In genomic region chr2:25339121-25339738, GRCh38 we compare ENCODE assay signal across 9 cellular contexts. TPM values are rescaled to one million over a fixed set of nuclear protein-coding genes. Genes with fewer than 3 reads are reported as not detected.
A peak's percentile ranks its signal among the peaks of the same experiment; 100 is the strongest.
DNase-seq lines count a peak whose midpoint lies in the region; ATAC-seq, FAIRE-seq and TF ChIP-seq lines count a peak whose summit lies in the region.
"Had no signal": no experiment of that assay in that cellular context is flagged by ENCODE, and none has a peak within 500 bp of the region (broad histone marks: within the 10 kb centered on the region; RNA-seq: fewer than 3 reads in every experiment).

No MANE protein-coding gene starts in this region.

- in situ Hi-C loops in gastrocnemius medialis (cut with MboI; ENCODE audit: low sequenced_read_pairs in 4 of 4), result no loop called here

- peaks cover 56 to 65% of the 10 kb centered on the region in 2 donors for H3K4me1 ChIP-seq in gastrocnemius medialis

- no peak overlapping the region for H3K27ac Mint-ChIP-seq in activated B cell treated with CpG ODN at 0.5 μM for 24 hours

- H3K9me3 Mint-ChIP-seq in activated B cell treated with CpG ODN at 0.5 μM for 24 hours, result no peaks in the 10 kb centered on the region

- ATAC-seq in activated B cell treated with CpG ODN at 0.5 μM for 24 hours (ENCODE audit: low read depth), result no peak
- ATAC-seq in Right ventricle myocardium superior (ENCODE audit: poor library complexity), result peak; percentile 7
- ATAC-seq in gastrocnemius medialis, result no peak
- no peak for ATAC-seq in HG02588 (IDR thresholded peaks at IDR 0.05; ENCODE audit: unreplicated experiment)
- ATAC-seq: PC-3 had no signal

- H3K27me3 ChIP-seq in gastrocnemius medialis, result no peaks in the 10 kb centered on the region

- peak overlapping the region; percentile 59 for H3K4me3 Mint-ChIP-seq in activated B cell treated with CpG ODN at 0.5 μM for 24 hours

- peak; percentile 38 for FAIRE-seq in GM12892 (lab: Jason Lieb, UNC)

- H3K27me3 Mint-ChIP-seq in activated B cell treated with CpG ODN at 0.5 μM for 24 hours, result no peaks in the 10 kb centered on the region

- peak overlapping the region; percentile 84 to 98 (median 96) for H3K27ac ChIP-seq in gastrocnemius medialis

- H3K4me1 Mint-ChIP-seq in activated B cell treated with CpG ODN at 0.5 μM for 24 hours, result peaks cover 41% of the 10 kb centered on the region

- DNase-seq in GM12892 (ENCODE audit: insufficient read length) (no peak), activated B cell treated with CpG ODN at 0.5 μM for 24 hours (no peak), Right ventricle myocardium superior (no peak), gastrocnemius medialis (peak in 1 of 2 donors; percentile 56), iPS-NIHi11 (ENCODE audit: low spot score) (no peak)
- no peak for DNase-seq in activated CD4-positive, CD25-positive, alpha-beta regulatory T cell (lab: John Stamatoyannopoulos, UW)
- DNase-seq: activated CD8-positive, alpha-beta memory T cell treated with anti-CD3 and anti-CD28 coated beads for 24 hours; PC-3 had no signal

- no peak for TF ChIP-seq POLR2A in GM12892 (IDR thresholded peaks at IDR 0.05; ENCODE audit: low read depth, low read length)
- no peak for TF ChIP-seq POLR2A in gastrocnemius medialis (IDR thresholded peaks at IDR 0.05)

- H3K36me3 ChIP-seq in gastrocnemius medialis, result no peaks in the 10 kb centered on the region

- TF ChIP-seq CTCF in activated B cell treated with CpG ODN at 0.5 μM for 24 hours (IDR thresholded peaks at IDR 0.05) (no peak), gastrocnemius medialis (IDR thresholded peaks at IDR 0.05 in 4 of 5, conservative IDR thresholded peaks at IDR 0.05 in 1 of 5) (no peak)

- no peaks in the 10 kb centered on the region for H3K9me3 ChIP-seq in gastrocnemius medialis

- peaks cover 4% of the 10 kb centered on the region for H3K36me3 Mint-ChIP-seq in activated B cell treated with CpG ODN at 0.5 μM for 24 hours (ENCODE audit: low read depth)

- intact Hi-C loops in activated B cell treated with CpG ODN at 0.5 μM for 24 hours (cut with micrococcal nuclease), result no loop called here
- intact Hi-C loops in Right ventricle myocardium superior (cut with DNase I), result no loop called here
- intact Hi-C loops in gastrocnemius medialis (cut with DNase I; ENCODE audit: low total_unique reads), result loop anchor here (2.0 kb wide), 1 partner anchor 34 kb away; no protein-coding TSS in a partner anchor

- CTCF ChIA-PET in activated B cell treated with CpG ODN at 0.5 μM for 24 hours (lab: Charles Lee), result interaction anchor here (1.1 kb wide), 1 partner anchor 173 kb away, joined by 3 read pairs; no protein-coding TSS in a partner anchor

- peak overlapping the region in 2 of 4 donors; percentile 63 to 70 for H3K4me3 ChIP-seq in gastrocnemius medialis

- POLR2A ChIA-PET in activated B cell treated with CpG ODN at 0.5 μM for 24 hours (lab: Charles Lee), result interaction anchor here (0.6 to 1.5 kb wide), 5 partner anchors 13 to 228 kb away, joined by 3 to 6 read pairs (median 4); no protein-coding TSS in a partner anchor

RNA-seq across cellular contexts. Expression of gene DNMT3A, which starts 2.5 kb away (rescaled TPM):
- polyA plus RNA-seq in GM12892 (2012; ENCODE audit: missing spikeins), result 16.1 TPM
- total RNA-seq in activated B cell treated with CpG ODN at 0.5 μM for 24 hours (45.0 and 49.9 TPM in 2 replicates), Right ventricle myocardium superior (20.2 TPM), gastrocnemius medialis (10 to 100 TPM in 1 of 4 donors, 1 to 10 TPM in 3; 5.9 to 14.1 (median 8.0) TPM)
